Comparison of ENCODE assay signal across 7 cellular contexts in genomic region chrX:19846995-19847790, GRCh38. TPM values are rescaled to one million over a fixed set of nuclear protein-coding genes. Genes with fewer than 3 reads are reported as not detected.
DNase-seq lines count a peak whose midpoint lies in the region; ATAC-seq and TF ChIP-seq lines count a peak whose summit lies in the region.

No MANE protein-coding gene starts in this region.

- H3K9me3 Mint-ChIP-seq in activated naive CD8-positive, alpha-beta T cell treated with anti-CD3 and anti-CD28 coated beads for 36 hours = no peaks in the 10 kb centered on the region

- DNase-seq in LHCN-M2 (ENCODE audit: low read depth) (peak; percentile 77), left lung (peak in 1 of 2 donors; percentile 47), midbrain (lab: John Stamatoyannopoulos, UW) (no peak), KG1 (lab: John Stamatoyannopoulos, UW) (no peak)
- DNase-seq in activated naive CD8-positive, alpha-beta T cell treated with anti-CD3 and anti-CD28 coated beads for 36 hours = no peak

- peak overlapping the region in 1 of 2 donors; percentile 69 for H3K27ac ChIP-seq in left lung

- peaks cover 5% of the 10 kb centered on the region for H3K36me3 Mint-ChIP-seq in activated naive CD8-positive, alpha-beta T cell treated with anti-CD3 and anti-CD28 coated beads for 36 hours

- no peaks in the 10 kb centered on the region for H3K27me3 Mint-ChIP-seq in activated naive CD8-positive, alpha-beta T cell treated with anti-CD3 and anti-CD28 coated beads for 36 hours

- intact Hi-C loops in left lung (cut with DNase I) = no loop called here

- no peak for TF ChIP-seq CTCF in left lung (IDR thresholded peaks at IDR 0.05)

- peak overlapping the region; percentile 82 for H3K27ac Mint-ChIP-seq in activated naive CD8-positive, alpha-beta T cell treated with anti-CD3 and anti-CD28 coated beads for 36 hours

- peaks cover 0 to 26% of the 10 kb centered on the region in 2 donors for H3K4me1 ChIP-seq in left lung

- H3K4me1 Mint-ChIP-seq in activated naive CD8-positive, alpha-beta T cell treated with anti-CD3 and anti-CD28 coated beads for 36 hours = peaks cover 37% of the 10 kb centered on the region

- peak; percentile 52 for ATAC-seq in GM18511 (IDR thresholded peaks at IDR 0.05; ENCODE audit: unreplicated experiment)
- ATAC-seq in left lung = peak; percentile 83
- ATAC-seq in HG03039 (IDR thresholded peaks at IDR 0.05; ENCODE audit: unreplicated experiment) = no peak

- H3K27me3 ChIP-seq in left lung = no peaks in the 10 kb centered on the region

- no peaks in the 10 kb centered on the region for H3K9me3 ChIP-seq in left lung

- H3K4me3 Mint-ChIP-seq in activated naive CD8-positive, alpha-beta T cell treated with anti-CD3 and anti-CD28 coated beads for 36 hours = peak overlapping the region; percentile 47

- H3K4me3 ChIP-seq in left lung = no peak overlapping the region

- H3K36me3 ChIP-seq in left lung = no peaks in the 10 kb centered on the region

RNA-seq across cellular contexts. Expression of gene SH3KBP1, which starts 40.2 kb away (rescaled TPM):
- total RNA-seq in LHCN-M2 (2014; rRNA removed) (25.3 and 28.4 TPM in 2 replicates), left lung (10 to 100 TPM; 46.4 to 47.3 TPM)
- polyA plus RNA-seq in LHCN-M2 (2012) = 28.6 TPM
- total RNA-seq in activated naive CD8-positive, alpha-beta T cell treated with anti-CD3 and anti-CD28 coated beads for 36 hours = 10 to 100 TPM; 65.6 to 71.0 TPM
